8 cellular contexts compared by ENCODE assay signal in the genomic region with DNA sequence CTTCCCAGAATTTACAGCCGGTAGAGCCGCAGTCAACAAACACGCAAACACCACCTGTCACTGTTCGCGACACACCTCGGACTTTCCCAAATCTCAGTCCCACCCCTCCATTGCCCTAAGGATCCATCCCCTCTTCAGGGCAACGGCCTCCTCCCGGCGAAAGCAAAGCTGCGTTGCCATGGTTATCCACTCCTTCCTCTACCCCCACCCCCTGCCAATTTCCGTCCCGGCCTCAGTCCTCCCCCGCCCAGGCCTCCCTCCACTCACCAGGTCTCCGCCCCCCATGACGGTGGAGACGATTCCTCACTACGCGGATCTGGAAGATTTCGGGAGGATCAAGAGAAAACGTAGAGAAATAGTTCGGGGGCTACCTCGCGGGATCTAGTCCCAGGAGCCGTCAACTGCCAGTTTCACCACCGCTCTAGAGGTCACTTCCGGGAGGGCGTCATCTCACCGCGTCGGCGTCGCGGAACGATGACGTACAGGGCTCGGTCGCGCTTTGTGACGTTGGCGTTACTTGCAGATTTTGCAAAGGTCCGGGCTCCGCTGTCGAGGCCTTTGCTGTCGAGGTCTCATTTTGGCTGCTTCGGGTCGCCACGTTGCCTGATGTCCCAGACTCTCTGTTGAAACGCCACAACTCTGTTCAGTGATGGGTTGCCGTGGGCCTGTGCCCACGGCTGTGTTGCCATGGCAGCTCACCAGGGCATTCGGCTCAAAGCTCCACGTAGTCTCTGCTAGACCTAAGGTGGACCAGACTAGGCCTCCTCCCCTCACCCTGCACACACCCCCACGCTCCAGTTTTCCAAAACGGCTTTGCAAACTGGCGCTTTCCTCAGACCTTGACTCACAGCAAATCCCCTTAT. TPM values are rescaled to one million over a fixed set of nuclear protein-coding genes. Genes with fewer than 3 reads are reported as not detected.
DNase-seq lines count a peak whose midpoint lies in the region; TF ChIP-seq lines count a peak whose summit lies in the region.

Gene CWC25, minus strand, starts transcription at position 423 of the 863 bp plus-strand sequence. Its CDS starts 138 bp downstream, at position 285.

- WGBS in SK-N-SH (ENCODE audit: low lambda C conversion rate), result 2% methylated on average over 29 of the region's 55 CpGs

- H3F3A ChIP-seq in SK-N-SH (replicated peaks; ENCODE audit: insufficient read depth), result peaks cover 13% of the 10 kb centered on the region

- peak within 1 kb of the TSS; percentile 91 for H3K9ac ChIP-seq in SK-N-SH

- H3K4me1 ChIP-seq in SK-N-SH (ENCODE audit: control insufficient read depth in 1 of 2, insufficient read depth in 2 of 2, low read depth in 1 of 2, low read length in 1 of 2), result peaks cover 5 to 15% of the 10 kb centered on the region in 2 experiments; a peak in 1 of 4 replicates

- H3K4me2 ChIP-seq in SK-N-SH, result peak within 1 kb of the TSS; percentile 88

- peak in 1 of 2 experiments; percentile 31; a peak in 1 of 4 replicates for TF ChIP-seq EP300 in SK-N-SH (IDR thresholded peaks at IDR 0.05; ENCODE audit: borderline replicate concordance in 1 of 2, low read depth in 1 of 2, low read length in 1 of 2)

- H4K20me1 ChIP-seq in SK-N-SH (ENCODE audit: insufficient read depth), result no peaks in the 10 kb centered on the region

- peaks cover 5 to 8% of the 10 kb centered on the region in 2 experiments for H3K36me3 ChIP-seq in SK-N-SH (replicated peaks in 1 of 2; ENCODE audit: control insufficient read depth in 1 of 2, insufficient read depth in 2 of 2, low read length in 1 of 2)

- H3K4me3 ChIP-seq in HFF-Myc (replicated peaks; ENCODE audit: low read depth, low read length) (peak within 1 kb of the TSS; percentile 99), SK-N-SH (ENCODE audit: low read depth in 2 of 2, low read length in 1 of 2) (peak within 1 kb of the TSS; percentile 73 to 94)

- no peaks in the 10 kb centered on the region for H3K27me3 ChIP-seq in SK-N-SH (ENCODE audit: insufficient read depth)

- no peak for TF ChIP-seq RAD21 in SK-N-SH (IDR thresholded peaks at IDR 0.05; ENCODE audit: low read length)

- no peak for TF ChIP-seq CTCF in HFF-Myc (IDR thresholded peaks at IDR 0.05; ENCODE audit: low read depth, low read length, missing control alignments)
- no peak for TF ChIP-seq CTCF in SK-N-SH (IDR thresholded peaks at IDR 0.05)

- DNase-seq in GDM1 (lab: John Stamatoyannopoulos, UW) (peak; percentile 91), HFF-Myc (ENCODE audit: extremely low read depth, low read depth) (peak; percentile 91), NCI-H1092 (lab: John Stamatoyannopoulos, UW) (peak; percentile 84), SK-N-SH (peak; percentile 90), globus pallidus (ENCODE audit: low spot score) (peak; percentile 92), nucleus accumbens (lab: John Stamatoyannopoulos, UW) (peak in 55 of 56 donors; percentile 30 to 97 (median 91)), superior temporal gyrus (ENCODE audit: extremely low spot score) (peak; percentile 99)
- peak; percentile 91 for DNase-seq in activated naive CD4-positive, alpha-beta T cell treated with anti-CD3 and anti-CD28 coated beads, Interleukin-2, amount 50 U/mL, for 16 hours

- CTCF ChIA-PET in SK-N-SH (lab: Yijun Ruan, JAX), result interaction anchor here (0.6 to 1.2 kb wide), 3 partner anchors 44 to 316 kb away, joined by 3 to 4 read pairs (median 3); no protein-coding TSS in a partner anchor

- peaks cover 48% of the 10 kb centered on the region for H3K79me2 ChIP-seq in SK-N-SH (ENCODE audit: insufficient read depth)

- POLR2A ChIA-PET in SK-N-SH (lab: Yijun Ruan, JAX), result interaction anchor here (0.8 to 2.1 kb wide), 2 partner anchors 29 to 44 kb away, joined by 4 to 16 read pairs; partner anchors contain the start of genes LASP1 and RPL23

- peak within 1 kb of the TSS; percentile 87 for H2AFZ ChIP-seq in SK-N-SH (ENCODE audit: low read depth)

- no peaks in the 10 kb centered on the region for H3K9me3 ChIP-seq in SK-N-SH

- peak within 1 kb of the TSS; percentile 94 to 97 for H3K27ac ChIP-seq in SK-N-SH (ENCODE audit: low read depth in 2 of 2, low read length in 1 of 2)

- H3K9me2 ChIP-seq in SK-N-SH, result no peaks in the 10 kb centered on the region

TF ChIP-seq in SK-N-SH, 30 proteins besides CTCF, POLR2A, EP300 and RAD21 (continues in another document):
- TF ChIP-seq FOXJ3 (CRISPR knock-in tag; IDR thresholded peaks at IDR 0.05), result 0 out of 2 replicates have a peak, but pooled peaks have one; percentile 18
- TF ChIP-seq POLR2AphosphoS5 (IDR thresholded peaks at IDR 0.05; ENCODE audit: low read depth, low read length), result peak; percentile 90
- no peak for TF ChIP-seq SMC3 (IDR thresholded peaks at IDR 0.05; ENCODE audit: low read depth, low read length)
- TF ChIP-seq GATA2 (CRISPR knock-in tag; IDR thresholded peaks at IDR 0.05), result no peak
- no peak for TF ChIP-seq MEF2A (IDR thresholded peaks at IDR 0.05; ENCODE audit: borderline replicate concordance, low read depth)
- no peak for TF ChIP-seq NFIC (IDR thresholded peaks at IDR 0.05; ENCODE audit: borderline replicate concordance)
- peak; percentile 71 for TF ChIP-seq MXI1 (IDR thresholded peaks at IDR 0.05; ENCODE audit: low read depth, low read length)
- no peak for TF ChIP-seq EZH2phosphoT487 (IDR thresholded peaks at IDR 0.05; ENCODE audit: borderline replicate concordance, low read depth)
- no peak for TF ChIP-seq RCOR1 (IDR thresholded peaks at IDR 0.05; ENCODE audit: low read length)
- TF ChIP-seq JUND (IDR thresholded peaks at IDR 0.05), result no peak
- no peak for TF ChIP-seq RFX5 (IDR thresholded peaks at IDR 0.05; ENCODE audit: low read length)
- TF ChIP-seq REST (IDR thresholded peaks at IDR 0.05; ENCODE audit: low read depth, low read length), result peak; percentile 47; the same call in 1 of the 2 replicates
- TF ChIP-seq ELF1 (IDR thresholded peaks at IDR 0.05), result peak; percentile 98
- TF ChIP-seq SIN3A (IDR thresholded peaks at IDR 0.05; ENCODE audit: borderline replicate concordance, low read depth, low read length), result peak; percentile 85
- TF ChIP-seq CHD2 (IDR thresholded peaks at IDR 0.05; ENCODE audit: low read length, partially characterized antibody), result peak; percentile 95
- TF ChIP-seq, protein P1, sequence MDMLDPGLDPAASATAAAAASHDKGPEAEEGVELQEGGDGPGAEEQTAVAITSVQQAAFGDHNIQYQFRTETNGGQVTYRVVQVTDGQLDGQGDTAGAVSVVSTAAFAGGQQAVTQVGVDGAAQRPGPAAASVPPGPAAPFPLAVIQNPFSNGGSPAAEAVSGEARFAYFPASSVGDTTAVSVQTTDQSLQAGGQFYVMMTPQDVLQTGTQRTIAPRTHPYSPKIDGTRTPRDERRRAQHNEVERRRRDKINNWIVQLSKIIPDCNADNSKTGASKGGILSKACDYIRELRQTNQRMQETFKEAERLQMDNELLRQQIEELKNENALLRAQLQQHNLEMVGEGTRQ (IDR thresholded peaks at IDR 0.05; ENCODE audit: borderline replicate concordance, low read depth, low read length), result no peak
- no peak; the same call in 1 of the 2 replicates for TF ChIP-seq YY1 (IDR thresholded peaks at IDR 0.05; ENCODE audit: low read depth)
- no peak for TF ChIP-seq RXRA (IDR thresholded peaks at IDR 0.05; ENCODE audit: borderline replicate concordance, low read depth)
- TF ChIP-seq GABPA (IDR thresholded peaks at IDR 0.05; ENCODE audit: low read depth), result peak; percentile 90
- TF ChIP-seq ZBTB33 (IDR thresholded peaks at IDR 0.05; ENCODE audit: borderline replicate concordance, low read depth), result peak; percentile 81; the same call in 1 of the 2 replicates
- peak; percentile 11; the same call in 1 of the 2 replicates for TF ChIP-seq TCF12 (IDR thresholded peaks at IDR 0.05)
- no peak for TF ChIP-seq NRF1 (IDR thresholded peaks at IDR 0.05; ENCODE audit: low read depth, low read length)

RNA-seq across cellular contexts. Expression of gene CWC25, which starts in this region (rescaled TPM):
- polyA plus RNA-seq in SK-N-SH (2012; rRNA removed), result 15.6 and 21.2 TPM in 2 replicates
- polyA plus RNA-seq in SK-N-SH (2012; cell fraction: cytosol; rRNA removed), result 12.0 and 12.4 TPM in 2 replicates
- polyA plus RNA-seq in SK-N-SH (2012; cell fraction: nucleus; rRNA removed), result 63.5 and 64.6 TPM in 2 replicates

Comparison
In these comparisons a context has a peak if more than half of its experiments do, and no peak if none do; other contexts are left out.
1. Peak in every context shown above with its lines: DNase-seq, H3K4me3 ChIP-seq and H3K27ac ChIP-seq.